In the genomic region with DNA sequence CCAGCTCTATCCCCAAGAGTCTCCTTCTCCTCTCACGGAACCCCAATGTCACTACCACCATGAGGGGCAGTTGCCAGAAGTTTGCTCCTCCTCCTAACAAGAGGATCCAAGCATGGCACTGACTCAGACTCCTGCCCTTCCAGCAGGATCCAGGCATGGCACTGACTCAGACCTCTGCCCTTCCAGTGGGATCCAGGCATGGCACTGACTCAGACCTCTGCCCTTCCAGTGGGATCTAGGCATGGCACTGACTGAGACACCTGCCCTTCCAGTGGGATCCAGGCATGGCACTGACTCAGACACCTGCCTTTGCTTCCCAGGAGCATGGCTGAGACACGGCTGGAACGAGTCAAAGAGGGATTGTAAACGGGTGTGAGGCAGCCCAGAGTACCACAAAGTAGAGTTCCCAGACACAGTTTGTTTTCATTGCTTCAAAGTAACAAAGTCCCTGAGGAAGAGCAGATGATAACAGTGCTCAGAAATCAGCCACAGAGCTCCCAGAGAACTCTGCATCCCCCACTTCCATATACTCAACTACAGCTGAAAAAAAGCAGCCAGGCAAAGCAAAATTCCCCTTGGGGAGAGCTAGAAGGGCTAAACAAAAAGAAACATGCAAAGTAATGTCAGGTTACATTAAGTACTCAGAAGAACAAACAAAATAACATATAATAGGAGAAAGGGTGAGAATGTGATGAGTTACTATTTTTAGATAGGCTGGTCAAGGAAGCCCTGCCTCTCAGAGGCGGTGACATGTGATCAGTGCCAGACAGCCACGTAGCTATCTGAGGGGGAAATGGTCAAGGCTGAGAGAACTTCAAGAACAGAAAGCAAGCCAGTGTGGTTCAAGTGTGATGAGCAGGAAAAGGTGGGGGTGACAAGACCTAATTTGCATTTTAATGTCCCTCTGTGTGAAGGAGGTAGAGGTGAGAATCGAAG, we compare ENCODE assay signal across 8 cellular contexts. TPM values are rescaled to one million over a fixed set of nuclear protein-coding genes. Genes with fewer than 3 reads are reported as not detected.
DNase-seq lines count a peak whose midpoint lies in the region; ATAC-seq and TF ChIP-seq lines count a peak whose summit lies in the region.

No MANE protein-coding gene starts in this region.

- H3K4me1 Mint-ChIP-seq in T-helper 17 cell (peaks cover 8% of the 10 kb centered on the region), type B pancreatic cell (ENCODE audit: unreplicated experiment) (peaks cover 32% of the 10 kb centered on the region)

- H3K9me3 ChIP-seq in T-helper 17 cell (ENCODE audit: control insufficient read depth, low read length, poor library complexity, severe bottlenecking) = no peaks in the 10 kb centered on the region

- DNase-seq in GM12865 (ENCODE audit: low read depth) = peak; percentile 96
- no peak for DNase-seq in T-helper 17 cell
- peak; percentile 82 for DNase-seq in germinal center (ENCODE audit: low spot score)
- no peak for DNase-seq in type B pancreatic cell (ENCODE audit: extremely low spot score, unreplicated experiment)
- no peak for DNase-seq in putamen (ENCODE audit: low spot score)
- DNase-seq in NCI-H524 (lab: John Stamatoyannopoulos, UW) = no peak

- H3K27me3 Mint-ChIP-seq in T-helper 17 cell (no peaks in the 10 kb centered on the region), type B pancreatic cell (no peaks in the 10 kb centered on the region)

- ATAC-seq in GM21381 (IDR thresholded peaks at IDR 0.05; ENCODE audit: unreplicated experiment) (peak; percentile 79), HG03521 (IDR thresholded peaks at IDR 0.05; ENCODE audit: unreplicated experiment) (peak; percentile 81), T-helper 17 cell (peak; percentile 35)

- H3K27ac Mint-ChIP-seq in T-helper 17 cell (peak overlapping the region; percentile 72), type B pancreatic cell (no peak overlapping the region)

- peaks cover 5% of the 10 kb centered on the region for H3K36me3 Mint-ChIP-seq in T-helper 17 cell (ENCODE audit: low read depth)
- peaks cover 4% of the 10 kb centered on the region for H3K36me3 Mint-ChIP-seq in type B pancreatic cell

- H3K9me3 Mint-ChIP-seq in type B pancreatic cell = no peaks in the 10 kb centered on the region

- TF ChIP-seq CTCF in GM12865 (IDR thresholded peaks at IDR 0.05; ENCODE audit: insufficient read depth, low read depth, low read length, missing control alignments) = no peak
- no peak for TF ChIP-seq CTCF in type B pancreatic cell (conservative IDR thresholded peaks at IDR 0.05)

- H3K4me3 ChIP-seq in GM12865 (ENCODE audit: low read depth, low read length) = peak overlapping the region; percentile 93

- H3K4me3 Mint-ChIP-seq in T-helper 17 cell (peak overlapping the region; percentile 65), type B pancreatic cell (peak overlapping the region; percentile 47)

RNA-seq across cellular contexts. Expression of gene BUB1, which starts 3.0 kb away (rescaled TPM):
- 1 to 10 TPM; 3.2 to 8.6 TPM for total RNA-seq in T-helper 17 cell
- 14.4 and 39.8 TPM in 2 replicates for total RNA-seq in type B pancreatic cell (ENCODE audit: low replicate concordance)

RNA-seq across cellular contexts. Expression of gene ACOXL, which starts 57.5 kb away (rescaled TPM):
- total RNA-seq in T-helper 17 cell (not detected), type B pancreatic cell (ENCODE audit: low replicate concordance) (1.4 and 10.7 TPM in 2 replicates)

Comparison
In these comparisons a context has a peak if more than half of its experiments do, and no peak if none do; other contexts are left out.
1. DNase-seq: peak in GM12865 (single experiment) and germinal center (single experiment); none in T-helper 17 cell (0 of 3), type B pancreatic cell (single experiment), putamen (single experiment) and NCI-H524 (0 of 2).
2. Peak in every context shown above with its lines, with median percentiles within 50 percentile points of each other: ATAC-seq.